8 cellular contexts compared by ENCODE assay signal in the genomic region with DNA sequence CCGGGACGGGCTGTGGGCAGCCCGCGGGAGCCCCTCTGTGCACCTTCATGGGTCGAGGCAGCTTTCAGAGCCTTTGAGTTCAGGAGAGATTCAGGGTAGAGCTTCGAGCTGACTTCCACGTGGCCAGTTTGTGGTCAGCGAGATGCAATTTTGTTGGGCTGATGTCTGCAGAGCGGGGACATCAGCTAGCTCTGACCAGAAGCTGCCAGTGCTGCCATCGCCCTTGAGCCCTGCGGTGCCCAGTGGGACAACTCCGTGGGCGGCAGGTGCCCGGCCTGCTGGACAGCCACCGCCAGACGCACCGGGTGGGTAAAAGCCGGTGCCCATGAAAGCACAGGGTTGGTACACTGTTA. TPM values are rescaled to one million over a fixed set of nuclear protein-coding genes. Genes with fewer than 3 reads are reported as not detected.
DNase-seq lines count a peak whose midpoint lies in the region; ATAC-seq and TF ChIP-seq lines count a peak whose summit lies in the region.

No MANE protein-coding gene starts in this region.

- H3K27me3 ChIP-seq in CD4-positive, alpha-beta T cell (ENCODE audit: control insufficient read depth, insufficient read depth, low read length): no peaks in the 10 kb centered on the region
- H3K27me3 ChIP-seq in RWPE2 (ENCODE audit: insufficient read depth, poor library complexity, severe bottlenecking) (no peaks in the 10 kb centered on the region), neuron (ENCODE audit: insufficient read depth, low read length) (no peaks in the 10 kb centered on the region)

- H3K36me3 ChIP-seq in RWPE2 (ENCODE audit: low read depth): peaks cover 25% of the 10 kb centered on the region
- peaks cover 8% of the 10 kb centered on the region for H3K36me3 ChIP-seq in neuron (ENCODE audit: insufficient read depth, low read length)

- H3K4me1 Mint-ChIP-seq in CD4-positive, alpha-beta T cell (ENCODE audit: low read depth): peaks cover 18% of the 10 kb centered on the region

- H3K9me3 Mint-ChIP-seq in CD4-positive, alpha-beta T cell: no peaks in the 10 kb centered on the region

- no peaks in the 10 kb centered on the region for H3K9me3 ChIP-seq in CD4-positive, alpha-beta T cell (ENCODE audit: control insufficient read depth, low read length)
- H3K9me3 ChIP-seq in RWPE2 (ENCODE audit: severe bottlenecking) (no peaks in the 10 kb centered on the region), neuron (ENCODE audit: low read length) (no peaks in the 10 kb centered on the region)

- H3K4me3 ChIP-seq in RWPE2 (ENCODE audit: severe bottlenecking): peak overlapping the region; percentile 81
- H3K4me3 ChIP-seq in neuron (ENCODE audit: low read length): peak overlapping the region; percentile 95

- DNase-seq in CD4-positive, alpha-beta T cell: no peak
- DNase-seq in RWPE2 (ENCODE audit: low spot score) (no peak), cerebellum (ENCODE audit: low spot score) (no peak), superior temporal gyrus (ENCODE audit: extremely low spot score) (no peak), putamen (ENCODE audit: low spot score) (no peak)

- peak overlapping the region; percentile 91 for H3K4me3 Mint-ChIP-seq in CD4-positive, alpha-beta T cell

- peak overlapping the region; percentile 92 for H2AFZ ChIP-seq in neuron (ENCODE audit: low read depth, low read length)

- H3K4me1 ChIP-seq in RWPE2 (ENCODE audit: insufficient read depth, poor library complexity, severe bottlenecking): peaks cover 7% of the 10 kb centered on the region
- H3K4me1 ChIP-seq in neuron (ENCODE audit: insufficient read depth, low read length): peaks cover 11% of the 10 kb centered on the region

- CTCF ChIA-PET in CD4-positive, alpha-beta T cell (lab: Charles Lee): interaction anchor here (1.7 kb wide), 1 partner anchor 22 kb away, joined by 4 read pairs; no protein-coding TSS in a partner anchor

- ATAC-seq in CD4-positive, alpha-beta T cell (ENCODE audit: poor library complexity): peak; percentile 4
- ATAC-seq in GM21717 (IDR thresholded peaks at IDR 0.05; ENCODE audit: unreplicated experiment) (peak; percentile 17), RWPE2 (ENCODE audit: low read depth) (peak; percentile 5; the same call in 1 of the 3 replicates), esophagus mucosa (peak; percentile 8)

- TF ChIP-seq CTCF in CD4-positive, alpha-beta T cell (IDR thresholded peaks at IDR 0.05): no peak
- no peak for TF ChIP-seq CTCF in RWPE2 (IDR thresholded peaks at IDR 0.05; ENCODE audit: poor library complexity, severe bottlenecking)

- H3K27ac ChIP-seq in CD4-positive, alpha-beta T cell (ENCODE audit: low read depth, low read length): no peak overlapping the region
- H3K27ac ChIP-seq in RWPE2 (ENCODE audit: poor library complexity, severe bottlenecking): peak overlapping the region; percentile 63

- no peaks in the 10 kb centered on the region for H3K27me3 Mint-ChIP-seq in CD4-positive, alpha-beta T cell

- H3K36me3 Mint-ChIP-seq in CD4-positive, alpha-beta T cell (ENCODE audit: low read depth): no peaks in the 10 kb centered on the region

- H3K27ac Mint-ChIP-seq in CD4-positive, alpha-beta T cell: peak overlapping the region; percentile 78

- POLR2A ChIA-PET in CD4-positive, alpha-beta T cell (lab: Charles Lee): interaction anchor here (0.8 to 3.4 kb wide), 11 partner anchors 11 to 331 kb away, joined by 3 to 14 read pairs (median 4); partner anchors contain the start of genes DEAF1, PHRF1, RPLP2 and TMEM80

- intact Hi-C loops in CD4-positive, alpha-beta T cell (cut with DNase I, micrococcal nuclease): loop anchor here (5.0 kb wide), 1 partner anchor 49 kb away; the partner anchor contains the start of gene SLC25A22 (in 2 of the 2)

RNA-seq across cellular contexts. Expression of gene TALDO1, which starts 0.7 kb away (rescaled TPM):
- 10 to 100 TPM; 26.2 to 27.7 TPM for total RNA-seq in CD4-positive, alpha-beta T cell
- 263 TPM for total RNA-seq in esophagus mucosa
- 52.0 TPM for total RNA-seq in cerebellum

RNA-seq across cellular contexts. Expression of gene GATD1, which starts 29.3 kb away (rescaled TPM):
- 10 to 100 TPM; 14.7 to 16.1 TPM for total RNA-seq in CD4-positive, alpha-beta T cell
- 38.4 TPM for total RNA-seq in esophagus mucosa
- total RNA-seq in cerebellum: 44.0 TPM

RNA-seq across cellular contexts. Expression of gene CEND1, which starts 41.9 kb away (rescaled TPM):
- not detected for total RNA-seq in CD4-positive, alpha-beta T cell
- total RNA-seq in esophagus mucosa: not detected
- total RNA-seq in cerebellum: 6.3 TPM

RNA-seq across cellular contexts. Expression of gene EPS8L2, which starts 42.0 kb away (rescaled TPM):
- 1 to 10 TPM; 3.5 to 4.0 TPM for total RNA-seq in CD4-positive, alpha-beta T cell
- total RNA-seq in esophagus mucosa (259 TPM), cerebellum (6.8 TPM)

RNA-seq across cellular contexts. Expression of gene SLC25A22, which starts 50.1 kb away (rescaled TPM):
- 10 to 100 TPM in 1 of 2 experiments, 1 to 10 TPM in 1; 9.1 to 11.1 TPM for total RNA-seq in CD4-positive, alpha-beta T cell
- total RNA-seq in esophagus mucosa (11.0 TPM), cerebellum (18.4 TPM)
